Comparison of ENCODE assay signal across 1 cellular context in genomic region chr19:8361921-8362793, GRCh38.
TF ChIP-seq lines count a peak whose summit lies in the region.

No MANE protein-coding gene starts in this region.

TF ChIP-seq in WTC11, 78 proteins besides CTCF, POLR2A, EP300 and RAD21 (continued from another document):
- TF ChIP-seq PRDM15 (CRISPR knock-in tag; IDR thresholded peaks at IDR 0.05) (no peak), ZNF416 (CRISPR knock-in tag; IDR thresholded peaks at IDR 0.05) (no peak), ZNF423 (CRISPR knock-in tag; IDR thresholded peaks at IDR 0.05) (no peak), ZNF512 (CRISPR knock-in tag; IDR thresholded peaks at IDR 0.05; ENCODE audit: borderline replicate concordance) (no peak), CDX4 (CRISPR knock-in tag; IDR thresholded peaks at IDR 0.05; ENCODE audit: borderline replicate concordance) (no peak), SP1 (CRISPR knock-in tag; conservative IDR thresholded peaks at IDR 0.05) (no peak), NR3C1 (CRISPR knock-in tag; conservative IDR thresholded peaks at IDR 0.05; ENCODE audit: low read depth) (no peak), STAT6 (CRISPR knock-in tag; conservative IDR thresholded peaks at IDR 0.05; ENCODE audit: low read depth) (no peak), ZMAT4 (CRISPR knock-in tag; IDR thresholded peaks at IDR 0.05) (no peak)
- TF ChIP-seq, protein P1, sequence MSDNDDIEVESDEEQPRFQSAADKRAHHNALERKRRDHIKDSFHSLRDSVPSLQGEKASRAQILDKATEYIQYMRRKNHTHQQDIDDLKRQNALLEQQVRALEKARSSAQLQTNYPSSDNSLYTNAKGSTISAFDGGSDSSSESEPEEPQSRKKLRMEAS (CRISPR knock-in tag; IDR thresholded peaks at IDR 0.05), result no peak
